ENCODE assay signal across 1 cellular context in the genomic region with DNA sequence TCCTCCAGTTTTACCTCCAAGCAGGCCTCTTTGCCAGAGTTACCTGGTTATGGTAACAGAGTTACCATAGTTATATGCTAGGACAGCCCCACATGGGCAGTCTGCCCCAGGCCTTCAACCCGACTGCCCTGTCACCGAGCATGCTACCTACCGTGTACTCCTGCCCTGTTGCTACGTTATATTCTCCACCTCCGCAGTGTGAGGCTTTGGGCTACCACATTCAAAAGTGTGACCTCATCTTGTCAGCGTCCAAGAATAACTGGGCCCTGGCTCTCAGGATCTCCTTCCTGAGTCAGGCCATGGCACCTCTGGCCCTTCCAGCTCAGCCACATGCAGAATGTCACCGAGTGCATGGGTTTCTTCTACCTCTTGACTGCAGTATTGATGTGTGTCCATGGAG.
TF ChIP-seq lines count a peak whose summit lies in the region.

No MANE protein-coding gene starts in this region.

TF ChIP-seq in GM23338, 12 proteins besides CTCF, POLR2A, EP300 and RAD21 (continued from another document):
- TF ChIP-seq, protein P1, sequence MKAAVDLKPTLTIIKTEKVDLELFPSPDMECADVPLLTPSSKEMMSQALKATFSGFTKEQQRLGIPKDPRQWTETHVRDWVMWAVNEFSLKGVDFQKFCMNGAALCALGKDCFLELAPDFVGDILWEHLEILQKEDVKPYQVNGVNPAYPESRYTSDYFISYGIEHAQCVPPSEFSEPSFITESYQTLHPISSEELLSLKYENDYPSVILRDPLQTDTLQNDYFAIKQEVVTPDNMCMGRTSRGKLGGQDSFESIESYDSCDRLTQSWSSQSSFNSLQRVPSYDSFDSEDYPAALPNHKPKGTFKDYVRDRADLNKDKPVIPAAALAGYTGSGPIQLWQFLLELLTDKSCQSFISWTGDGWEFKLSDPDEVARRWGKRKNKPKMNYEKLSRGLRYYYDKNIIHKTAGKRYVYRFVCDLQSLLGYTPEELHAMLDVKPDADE (IDR thresholded peaks at IDR 0.05) = no peak
- TF ChIP-seq STAT1 (IDR thresholded peaks at IDR 0.05; ENCODE audit: unreplicated experiment) (no peak), POLR2AphosphoS5 (IDR thresholded peaks at IDR 0.05; ENCODE audit: low read depth) (no peak), JUNB (IDR thresholded peaks at IDR 0.05; ENCODE audit: unreplicated experiment) (no peak), ZNF331 (CRISPR knock-in tag; IDR thresholded peaks at IDR 0.05; ENCODE audit: low read depth) (no peak), CREB1 (CRISPR knock-in tag; IDR thresholded peaks at IDR 0.05; ENCODE audit: low read depth) (no peak), NANOG (IDR thresholded peaks at IDR 0.05; ENCODE audit: borderline replicate concordance) (no peak), EZH2 (IDR thresholded peaks at IDR 0.05; ENCODE audit: low read depth, unreplicated experiment) (no peak)
- TF ChIP-seq, protein P2, sequence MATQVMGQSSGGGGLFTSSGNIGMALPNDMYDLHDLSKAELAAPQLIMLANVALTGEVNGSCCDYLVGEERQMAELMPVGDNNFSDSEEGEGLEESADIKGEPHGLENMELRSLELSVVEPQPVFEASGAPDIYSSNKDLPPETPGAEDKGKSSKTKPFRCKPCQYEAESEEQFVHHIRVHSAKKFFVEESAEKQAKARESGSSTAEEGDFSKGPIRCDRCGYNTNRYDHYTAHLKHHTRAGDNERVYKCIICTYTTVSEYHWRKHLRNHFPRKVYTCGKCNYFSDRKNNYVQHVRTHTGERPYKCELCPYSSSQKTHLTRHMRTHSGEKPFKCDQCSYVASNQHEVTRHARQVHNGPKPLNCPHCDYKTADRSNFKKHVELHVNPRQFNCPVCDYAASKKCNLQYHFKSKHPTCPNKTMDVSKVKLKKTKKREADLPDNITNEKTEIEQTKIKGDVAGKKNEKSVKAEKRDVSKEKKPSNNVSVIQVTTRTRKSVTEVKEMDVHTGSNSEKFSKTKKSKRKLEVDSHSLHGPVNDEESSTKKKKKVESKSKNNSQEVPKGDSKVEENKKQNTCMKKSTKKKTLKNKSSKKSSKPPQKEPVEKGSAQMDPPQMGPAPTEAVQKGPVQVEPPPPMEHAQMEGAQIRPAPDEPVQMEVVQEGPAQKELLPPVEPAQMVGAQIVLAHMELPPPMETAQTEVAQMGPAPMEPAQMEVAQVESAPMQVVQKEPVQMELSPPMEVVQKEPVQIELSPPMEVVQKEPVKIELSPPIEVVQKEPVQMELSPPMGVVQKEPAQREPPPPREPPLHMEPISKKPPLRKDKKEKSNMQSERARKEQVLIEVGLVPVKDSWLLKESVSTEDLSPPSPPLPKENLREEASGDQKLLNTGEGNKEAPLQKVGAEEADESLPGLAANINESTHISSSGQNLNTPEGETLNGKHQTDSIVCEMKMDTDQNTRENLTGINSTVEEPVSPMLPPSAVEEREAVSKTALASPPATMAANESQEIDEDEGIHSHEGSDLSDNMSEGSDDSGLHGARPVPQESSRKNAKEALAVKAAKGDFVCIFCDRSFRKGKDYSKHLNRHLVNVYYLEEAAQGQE (IDR thresholded peaks at IDR 0.05; ENCODE audit: unreplicated experiment) = no peak
